In the genomic region with DNA sequence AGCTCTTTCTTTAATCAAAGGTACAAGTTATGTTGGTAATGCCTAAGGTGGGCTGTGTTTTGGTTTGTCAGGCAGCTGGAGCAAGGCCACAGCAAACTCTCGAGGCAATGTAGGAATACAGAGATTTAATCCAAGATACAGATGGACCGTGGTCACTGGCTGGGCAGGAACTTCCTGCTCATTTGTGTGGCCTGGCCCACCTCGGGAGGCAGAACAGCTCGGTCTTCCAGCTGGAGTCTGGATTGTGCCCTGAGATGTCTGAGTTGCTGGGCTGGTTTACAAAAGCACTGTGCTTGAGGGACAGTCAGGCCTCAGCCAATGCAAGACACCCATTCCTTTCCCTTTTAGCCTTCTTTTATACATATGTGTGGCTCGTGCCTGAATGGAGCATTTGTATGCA, we compare ENCODE assay signal across 19 cellular contexts.
"Had no signal": no experiment of that assay in that cellular context is flagged by ENCODE, and none has a peak within 500 bp of the region (broad histone marks: within the 10 kb centered on the region; RNA-seq: fewer than 3 reads in every experiment).

No MANE protein-coding gene starts in this region.

- ATAC-seq: gastrocnemius medialis, heart right ventricle, left cardiac atrium, left lung, left ventricle myocardium superior, lower lobe of right lung, mucosa of descending colon had no signal

- H3K27ac Mint-ChIP-seq: mesothelial cell of epicardium had no signal

- H3K27me3 ChIP-seq: dorsolateral prefrontal cortex, esophagus squamous epithelium, gastrocnemius medialis, left lung had no signal

- H3K9me3 ChIP-seq: esophagus squamous epithelium, gastrocnemius medialis, lower lobe of right lung had no signal

- H3K36me3 ChIP-seq: esophagus squamous epithelium, gastrocnemius medialis, heart right ventricle, left lung, lower lobe of right lung had no signal

- H3K27ac ChIP-seq: coronary artery, dorsolateral prefrontal cortex, esophagus squamous epithelium, gastrocnemius medialis, heart right ventricle, left lung, lower lobe of right lung had no signal

- H3K4me3 ChIP-seq: coronary artery, dorsolateral prefrontal cortex, esophagus squamous epithelium, gastrocnemius medialis, heart right ventricle, left lung, lower lobe of right lung, mucosa of descending colon had no signal

- DNase-seq: dermis blood vessel endothelial cell; dorsolateral prefrontal cortex; effector CD4-positive, alpha-beta T cell; effector memory CD4-positive, alpha-beta T cell; esophagus squamous epithelium; foreskin fibroblast; foreskin melanocyte; gastrocnemius medialis; glutamatergic neuron; heart right ventricle; hippocampal formation; left cardiac atrium; left lung; left ventricle myocardium superior; lower lobe of right lung; mesenchymal stem cell; mucosa of descending colon had no signal

- H3K4me1 Mint-ChIP-seq: mesothelial cell of epicardium had no signal

- H3K4me1 ChIP-seq: esophagus squamous epithelium, gastrocnemius medialis, heart right ventricle, left lung, lower lobe of right lung had no signal

- H3K4me3 Mint-ChIP-seq: mesothelial cell of epicardium had no signal

- H3K36me3 Mint-ChIP-seq: mesothelial cell of epicardium had no signal
